10 cellular contexts compared by ENCODE assay signal in genomic region chr20:49483018-49483705, GRCh38. TPM values are rescaled to one million over a fixed set of nuclear protein-coding genes. Genes with fewer than 3 reads are reported as not detected.
A peak's percentile ranks its signal among the peaks of the same experiment; 100 is the strongest.
DNase-seq lines count a peak whose midpoint lies in the region; ATAC-seq and TF ChIP-seq lines count a peak whose summit lies in the region.
"Had no signal": no experiment of that assay in that cellular context is flagged by ENCODE, and none has a peak within 500 bp of the region (broad histone marks: within the 10 kb centered on the region; RNA-seq: fewer than 3 reads in every experiment).

No MANE protein-coding gene starts in this region.

- peak overlapping the region in 1 of 12 donors; percentile 77 for H3K27ac ChIP-seq in heart left ventricle
- H3K27ac ChIP-seq in dorsolateral prefrontal cortex = peak overlapping the region in 52 of 59 donors; percentile 33 to 94 (median 82)
- no peak overlapping the region for H3K27ac ChIP-seq in naive thymus-derived CD4-positive, alpha-beta T cell (ENCODE audit: low read depth, low read length)
- peak overlapping the region; percentile 51 to 84 for H3K27ac ChIP-seq in uterus
- H3K27ac ChIP-seq in CD8-positive, alpha-beta T cell (ENCODE audit: low read depth, low read length) = no peak overlapping the region
- H3K27ac ChIP-seq: C4-2B had no signal

- H3K36me3 ChIP-seq in heart left ventricle (no peaks in the 10 kb centered on the region), uterus (no peaks in the 10 kb centered on the region)
- no peaks in the 10 kb centered on the region for H3K36me3 ChIP-seq in naive thymus-derived CD4-positive, alpha-beta T cell (ENCODE audit: control insufficient read depth in 2 of 3, insufficient read depth in 3 of 3, low read length in 3 of 3)
- H3K36me3 ChIP-seq in CD8-positive, alpha-beta T cell (ENCODE audit: insufficient read depth, low read length) = no peaks in the 10 kb centered on the region

- H3K27me3 ChIP-seq in heart left ventricle = peaks cover 0 to 43% (median 16%) of the 10 kb centered on the region in 9 donors
- H3K27me3 ChIP-seq in dorsolateral prefrontal cortex = peaks cover 0 to 10% (median 0%) of the 10 kb centered on the region in 45 donors
- peaks cover 0 to 14% of the 10 kb centered on the region in 2 donors for H3K27me3 ChIP-seq in naive thymus-derived CD4-positive, alpha-beta T cell (ENCODE audit: control insufficient read depth in 2 of 2, insufficient read depth in 2 of 2, low read length in 2 of 2)
- H3K27me3 ChIP-seq in uterus = no peaks in the 10 kb centered on the region
- peaks cover 9% of the 10 kb centered on the region for H3K27me3 ChIP-seq in CD8-positive, alpha-beta T cell (ENCODE audit: insufficient read depth, low read length)

- H3K9me3 ChIP-seq in heart left ventricle = no peaks in the 10 kb centered on the region
- H3K9me3 ChIP-seq in naive thymus-derived CD4-positive, alpha-beta T cell (ENCODE audit: control insufficient read depth in 2 of 3, low read length in 3 of 3) = no peaks in the 10 kb centered on the region
- no peaks in the 10 kb centered on the region for H3K9me3 ChIP-seq in uterus
- no peaks in the 10 kb centered on the region for H3K9me3 ChIP-seq in CD8-positive, alpha-beta T cell (ENCODE audit: low read length)

- POLR2A ChIA-PET in naive thymus-derived CD4-positive, alpha-beta T cell (lab: Charles Lee) = no interaction called here
- POLR2A ChIA-PET in CD8-positive, alpha-beta T cell (lab: Charles Lee) = no interaction called here

- H3K4me3 Mint-ChIP-seq in naive thymus-derived CD4-positive, alpha-beta T cell = peak overlapping the region in 6 of 10 donors; percentile 25 to 89 (median 48)
- H3K4me3 Mint-ChIP-seq in CD8-positive, alpha-beta T cell = no peak overlapping the region

- H3K4me1 ChIP-seq in heart left ventricle = peaks cover 0 to 27% (median 13%) of the 10 kb centered on the region in 12 donors
- H3K4me1 ChIP-seq in naive thymus-derived CD4-positive, alpha-beta T cell (ENCODE audit: control insufficient read depth in 2 of 2, insufficient read depth in 2 of 2, low read length in 2 of 2) = peaks cover 0 to 7% of the 10 kb centered on the region in 2 donors
- peaks cover 0 to 3% of the 10 kb centered on the region in 2 donors for H3K4me1 ChIP-seq in uterus
- peaks cover 11% of the 10 kb centered on the region for H3K4me1 ChIP-seq in CD8-positive, alpha-beta T cell (ENCODE audit: insufficient read depth, low read length)

- H3K27me3 Mint-ChIP-seq in naive thymus-derived CD4-positive, alpha-beta T cell = peaks cover 63 to 73% (median 65%) of the 10 kb centered on the region in 5 donors
- H3K27me3 Mint-ChIP-seq in CD8-positive, alpha-beta T cell (ENCODE audit: low read depth) = peaks cover 69% of the 10 kb centered on the region

- ATAC-seq in heart left ventricle = no peak
- no peak for ATAC-seq in naive thymus-derived CD4-positive, alpha-beta T cell
- no peak for ATAC-seq in CD8-positive, alpha-beta T cell

- TF ChIP-seq CTCF in heart left ventricle (IDR thresholded peaks at IDR 0.05) = no peak
- TF ChIP-seq CTCF in dorsolateral prefrontal cortex (IDR thresholded peaks at IDR 0.05 in 54 of 56, conservative IDR thresholded peaks at IDR 0.05 in 2 of 56; ENCODE audit: low read depth in 1 of 56, partially characterized antibody in 56 of 56) = peak in 2 of 56 donors; percentile 8 to 12
- TF ChIP-seq CTCF in uterus (IDR thresholded peaks at IDR 0.05) = no peak
- no peak for TF ChIP-seq CTCF in CD8-positive, alpha-beta T cell (IDR thresholded peaks at IDR 0.05)

- H3K4me3 ChIP-seq in heart left ventricle (peak overlapping the region in 11 of 12 donors; percentile 22 to 64 (median 47)), dorsolateral prefrontal cortex (peak overlapping the region; percentile 26 to 78 (median 63)), uterus (peak overlapping the region; percentile 31 to 51)
- H3K4me3 ChIP-seq in naive thymus-derived CD4-positive, alpha-beta T cell (ENCODE audit: low read length) = no peak overlapping the region
- no peak overlapping the region for H3K4me3 ChIP-seq in CD8-positive, alpha-beta T cell (ENCODE audit: low read depth, low read length)

- H3K36me3 Mint-ChIP-seq in naive thymus-derived CD4-positive, alpha-beta T cell = peaks cover 0 to 2% (median 0%) of the 10 kb centered on the region in 5 donors
- H3K36me3 Mint-ChIP-seq in CD8-positive, alpha-beta T cell = no peaks in the 10 kb centered on the region

- H3K27ac Mint-ChIP-seq in naive thymus-derived CD4-positive, alpha-beta T cell = no peak overlapping the region
- H3K27ac Mint-ChIP-seq in CD8-positive, alpha-beta T cell = no peak overlapping the region
- H3K27ac Mint-ChIP-seq: activated T-cell treated with anti-CD3 and anti-CD28 coated beads, Interleukin-2, amount 50 U/mL, for 72 hours had no signal

- CTCF ChIA-PET in naive thymus-derived CD4-positive, alpha-beta T cell (lab: Charles Lee) = no interaction called here
- CTCF ChIA-PET in CD8-positive, alpha-beta T cell (lab: Charles Lee) = interaction anchor here (0.7 kb wide), 1 partner anchor 59 kb away, joined by 3 read pairs; no protein-coding TSS in a partner anchor

- H3K9me3 Mint-ChIP-seq in naive thymus-derived CD4-positive, alpha-beta T cell = peaks cover 0 to 13% (median 0%) of the 10 kb centered on the region in 11 donors
- H3K9me3 Mint-ChIP-seq in CD8-positive, alpha-beta T cell = no peaks in the 10 kb centered on the region
- H3K9me3 Mint-ChIP-seq: activated T-cell treated with anti-CD3 and anti-CD28 coated beads, Interleukin-2, amount 50 U/mL, for 72 hours had no signal

- WGBS in heart left ventricle, 4 donors = 2 to 3% (median 3%) methylated on average over 28 to 29 of the region's 29 CpGs

- DNase-seq in heart left ventricle (no peak), cardiac septum (ENCODE audit: low spot score) (no peak), dorsolateral prefrontal cortex (no peak), uterus (peak in 1 of 2 donors; percentile 37), AG08395 (ENCODE audit: low spot score) (no peak), NCI-H345 treated with DMSO at 0.1 percent for 48 hours (lab: John Stamatoyannopoulos, UW; ENCODE audit: unreplicated experiment) (no peak)
- no peak for DNase-seq in naive thymus-derived CD4-positive, alpha-beta T cell
- no peak for DNase-seq in CD8-positive, alpha-beta T cell

- intact Hi-C loops in heart left ventricle (cut with DNase I) (loop anchor here in 7 of 10 donors (2.0 to 5.0 kb wide), 4 partner anchors 49 to 148 kb away; no protein-coding TSS in a partner anchor), cardiac septum (cut with DNase I) (no loop called here), dorsolateral prefrontal cortex (cut with DNase I) (loop anchor here (5.0 to 10.0 kb wide), 3 partner anchors 58 to 136 kb away; no protein-coding TSS in a partner anchor), uterus (cut with DNase I; ENCODE audit: low total_unique reads) (no loop called here)
- intact Hi-C loops in naive thymus-derived CD4-positive, alpha-beta T cell (cut with micrococcal nuclease) = no loop called here
- intact Hi-C loops in CD8-positive, alpha-beta T cell (cut with DNase I, micrococcal nuclease) = no loop called here

- peaks cover 0 to 15% (median 8%) of the 10 kb centered on the region in 7 donors for H3K4me1 Mint-ChIP-seq in naive thymus-derived CD4-positive, alpha-beta T cell
- peaks cover 7% of the 10 kb centered on the region for H3K4me1 Mint-ChIP-seq in CD8-positive, alpha-beta T cell (ENCODE audit: low read depth)

- TF ChIP-seq POLR2A in heart left ventricle (IDR thresholded peaks at IDR 0.05) (no peak), uterus (IDR thresholded peaks at IDR 0.05) (no peak)

RNA-seq across cellular contexts. Expression of gene KCNB1, which starts 0.7 kb away (rescaled TPM):
- total RNA-seq in heart left ventricle (1 to 10 TPM in 7 of 9 donors, under 1 TPM in 2; 0.72 to 4.9 (median 1.3) TPM), cardiac septum (0.38 TPM), dorsolateral prefrontal cortex (100 to 1,000 TPM in 85 of 120 experiments, 10 to 100 TPM in 35; 39.1 to 171 (median 119) TPM), uterus (10 to 100 TPM in 2 of 4 donors, 1 to 10 TPM in 1, under 1 TPM in 1; 0.29 to 32.5 (median 7.0) TPM)
- polyA plus RNA-seq in heart left ventricle = 1 to 10 TPM in 1 of 2 donors, under 1 TPM in 1; 0.84 to 1.9 TPM
- total RNA-seq in naive thymus-derived CD4-positive, alpha-beta T cell = under 1 TPM in 2 of 5 experiments, not detected in 3; 0.08 to 0.58 TPM
- not detected for polyA plus RNA-seq in naive thymus-derived CD4-positive, alpha-beta T cell
- under 1 TPM; 0.14 to 0.39 TPM for total RNA-seq in CD8-positive, alpha-beta T cell
- total RNA-seq: activated T-cell treated with anti-CD3 and anti-CD28 coated beads, Interleukin-2, amount 50 U/mL, for 72 hours had no signal

Comparison
In these comparisons a context has a peak if more than half of its experiments do, and no peak if none do; other contexts are left out.
1. intact Hi-C loops: an anchor here in heart left ventricle (2.0 to 5.0 kb wide) and dorsolateral prefrontal cortex (5.0 to 10.0 kb wide); none called in cardiac septum, naive thymus-derived CD4-positive, alpha-beta T cell, uterus and CD8-positive, alpha-beta T cell.
2. H3K27ac ChIP-seq: peak in dorsolateral prefrontal cortex (52 of 59) and uterus (2 of 2); none in naive thymus-derived CD4-positive, alpha-beta T cell (single experiment) and CD8-positive, alpha-beta T cell (single experiment).
3. H3K4me3 ChIP-seq: peak in heart left ventricle (11 of 12), dorsolateral prefrontal cortex (59 of 59) and uterus (2 of 2); none in naive thymus-derived CD4-positive, alpha-beta T cell (single experiment) and CD8-positive, alpha-beta T cell (single experiment).